Comparison of ENCODE assay signal across 31 cellular contexts in the genomic region with DNA sequence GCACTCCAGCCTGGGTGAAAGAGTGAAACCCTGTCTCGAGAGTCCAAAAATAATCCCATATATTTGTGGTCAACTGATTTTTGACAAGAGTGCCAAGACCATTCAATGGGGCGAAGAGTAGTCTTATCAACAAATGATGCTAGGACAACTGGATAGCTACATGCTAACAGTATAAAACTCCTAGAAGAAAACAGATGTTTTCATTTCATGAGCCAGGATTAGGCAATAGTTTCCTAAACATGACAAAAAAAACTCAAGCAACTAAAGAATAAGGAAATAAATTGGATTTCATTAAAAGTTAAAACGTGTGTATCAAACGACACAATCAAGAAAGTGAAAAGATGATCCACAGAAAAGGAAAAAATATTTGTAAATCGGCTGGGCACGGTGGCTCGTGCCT. TPM values are rescaled to one million over a fixed set of nuclear protein-coding genes. Genes with fewer than 3 reads are reported as not detected.
"Had no signal": no experiment of that assay in that cellular context is flagged by ENCODE, and none has a peak within 500 bp of the region (broad histone marks: within the 10 kb centered on the region; RNA-seq: fewer than 3 reads in every experiment).

No MANE protein-coding gene starts in this region.

- H3K9me3 ChIP-seq: neutrophil, right lobe of liver, testis, upper lobe of left lung had no signal

- H3K36me3 Mint-ChIP-seq: activated CD8-positive, alpha-beta memory T cell treated with anti-CD3 and anti-CD28 coated beads, Interleukin-2, amount 10 ng/mL, durations not matched to agents 7 days and 5 days; brain; memory B cell; stimulated activated effector memory CD8-positive, alpha-beta T cell treated with anti-CD3 and anti-CD28 coated beads, Interleukin-12 subunit alpha, Interleukin-12 subunit beta, amount 100 ng/mL, for 72 hours; T-cell had no signal

- H3K79me2 ChIP-seq: parathyroid adenoma had no signal

- H3K27ac ChIP-seq: neutrophil, parathyroid adenoma, right lobe of liver, testis, VCaP had no signal

- H3K27ac Mint-ChIP-seq: activated CD4-positive, alpha-beta T cell treated with anti-CD3 and anti-CD28 coated beads, Interleukin-2, amount 10 ng/mL, durations not matched to agents 7 days and 5 days; activated CD8-positive, alpha-beta memory T cell treated with anti-CD3 and anti-CD28 coated beads, Interleukin-2, amount 10 ng/mL, durations not matched to agents 7 days and 5 days; activated CD8-positive, alpha-beta T cell treated with anti-CD3 and anti-CD28 coated beads for 36 hours; activated naive CD8-positive, alpha-beta T cell treated with anti-CD3 and anti-CD28 coated beads, Interleukin-2, amount 50 U/mL, for 24 hours; brain; memory B cell; nephron; stimulated activated effector memory CD8-positive, alpha-beta T cell treated with anti-CD3 and anti-CD28 coated beads, Interleukin-12 subunit alpha, Interleukin-12 subunit beta, amount 100 ng/mL, for 72 hours; T-cell; T-helper 2 cell treated with Interferon-gamma antibody and Interleukin-4, amounts not matched to agents 5 μg/mL and 100 μg/mL, for 36 hours had no signal

- H3K4me1 ChIP-seq: parathyroid adenoma, testis had no signal

- H3K9me3 Mint-ChIP-seq: activated CD4-positive, alpha-beta T cell treated with anti-CD3 and anti-CD28 coated beads, Interleukin-2, amount 10 ng/mL, durations not matched to agents 7 days and 5 days; activated CD8-positive, alpha-beta T cell treated with anti-CD3 and anti-CD28 coated beads for 36 hours; activated naive CD8-positive, alpha-beta T cell treated with anti-CD3 and anti-CD28 coated beads, Interleukin-2, amount 50 U/mL, for 24 hours; memory B cell; stimulated activated effector memory CD8-positive, alpha-beta T cell treated with anti-CD3 and anti-CD28 coated beads, Interleukin-12 subunit alpha, Interleukin-12 subunit beta, amount 100 ng/mL, for 72 hours; T-cell; T-helper 2 cell treated with Interferon-gamma antibody and Interleukin-4, amounts not matched to agents 5 μg/mL and 100 μg/mL, for 36 hours had no signal

- H3K9ac ChIP-seq: parathyroid adenoma had no signal

- H2AFZ ChIP-seq: parathyroid adenoma had no signal

- ATAC-seq: activated CD4-positive, CD25-positive, alpha-beta regulatory T cell treated with anti-CD3 and anti-CD28 coated beads, Interleukin-2, amount 50 U/mL, for 24 hours; activated CD8-positive, alpha-beta memory T cell treated with anti-CD3 and anti-CD28 coated beads, Interleukin-2, amount 10 ng/mL, durations not matched to agents 7 days and 5 days; activated CD8-positive, alpha-beta T cell treated with anti-CD3 and anti-CD28 coated beads for 36 hours; activated naive CD8-positive, alpha-beta T cell treated with anti-CD3 and anti-CD28 coated beads, Interleukin-2, amount 50 U/mL, for 24 hours; esophagus mucosa; left cardiac atrium; right lobe of liver; SK-N-SH treated with all-trans-retinoic acid at 6 μM for 48 hours; stimulated activated effector memory CD8-positive, alpha-beta T cell treated with anti-CD3 and anti-CD28 coated beads, Interleukin-12 subunit alpha, Interleukin-12 subunit beta, amount 100 ng/mL, for 72 hours; T-cell had no signal

- H3K4me1 Mint-ChIP-seq: activated CD4-positive, alpha-beta T cell treated with anti-CD3 and anti-CD28 coated beads, Interleukin-2, amount 10 ng/mL, durations not matched to agents 7 days and 5 days; activated CD8-positive, alpha-beta memory T cell treated with anti-CD3 and anti-CD28 coated beads, Interleukin-2, amount 10 ng/mL, durations not matched to agents 7 days and 5 days; activated naive CD8-positive, alpha-beta T cell treated with anti-CD3 and anti-CD28 coated beads, Interleukin-2, amount 50 U/mL, for 24 hours; brain had no signal

- H3K4me3 Mint-ChIP-seq: activated CD4-positive, alpha-beta T cell treated with anti-CD3 and anti-CD28 coated beads, Interleukin-2, amount 10 ng/mL, durations not matched to agents 7 days and 5 days; activated CD8-positive, alpha-beta memory T cell treated with anti-CD3 and anti-CD28 coated beads, Interleukin-2, amount 10 ng/mL, durations not matched to agents 7 days and 5 days; activated CD8-positive, alpha-beta T cell treated with anti-CD3 and anti-CD28 coated beads for 36 hours; activated naive CD8-positive, alpha-beta T cell treated with anti-CD3 and anti-CD28 coated beads, Interleukin-2, amount 50 U/mL, for 24 hours; brain; memory B cell; nephron; stimulated activated effector memory CD8-positive, alpha-beta T cell treated with anti-CD3 and anti-CD28 coated beads, Interleukin-12 subunit alpha, Interleukin-12 subunit beta, amount 100 ng/mL, for 72 hours; T-cell; T-helper 2 cell treated with Interferon-gamma antibody and Interleukin-4, amounts not matched to agents 5 μg/mL and 100 μg/mL, for 36 hours had no signal

- H3K36me3 ChIP-seq: neutrophil, right lobe of liver had no signal

- DNase-seq: activated CD4-positive, alpha-beta T cell treated with anti-CD3 and anti-CD28 coated beads, Interleukin-2, amount 10 ng/mL, durations not matched to agents 7 days and 5 days; activated CD8-positive, alpha-beta memory T cell treated with anti-CD3 and anti-CD28 coated beads, Interleukin-2, amount 10 ng/mL, durations not matched to agents 7 days and 5 days; activated CD8-positive, alpha-beta T cell treated with anti-CD3 and anti-CD28 coated beads for 36 hours; activated naive CD4-positive, alpha-beta T cell treated with anti-CD3 and anti-CD28 coated beads, Interleukin-2, amount 50 U/mL, for 16 hours; activated naive CD8-positive, alpha-beta T cell treated with anti-CD3 and anti-CD28 coated beads, Interleukin-2, amount 50 U/mL, for 24 hours; activated T-cell treated with anti-CD3 and anti-CD28 coated beads for 4 hours; anterior cingulate cortex; effector memory CD4-positive, alpha-beta T cell; foreskin melanocyte; islet precursor cell; left cardiac atrium; right lobe of liver; small intestine; stimulated activated CD4-positive, alpha-beta T cell treated with anti-CD3 and anti-CD28 coated beads, Interleukin-2, amount 100 ng/mL, for 24 hours; T-cell had no signal

- H3K4me3 ChIP-seq: right lobe of liver, testis, upper lobe of left lung had no signal

- H3K27me3 ChIP-seq: right lobe of liver, testis had no signal

RNA-seq across cellular contexts. Expression of a gene that starts 23.1 kb away (rescaled TPM):
- total RNA-seq: activated CD4-positive, alpha-beta T cell treated with anti-CD3 and anti-CD28 coated beads, Interleukin-2, amount 10 ng/mL, durations not matched to agents 7 days and 5 days; activated CD8-positive, alpha-beta memory T cell treated with anti-CD3 and anti-CD28 coated beads, Interleukin-2, amount 10 ng/mL, durations not matched to agents 7 days and 5 days; activated CD8-positive, alpha-beta T cell treated with anti-CD3 and anti-CD28 coated beads for 36 hours; dermis microvascular lymphatic vessel endothelial cell; esophagus mucosa; myocyte; pulmonary artery endothelial cell; right lobe of liver; T-cell had no signal
